In the genomic region with DNA sequence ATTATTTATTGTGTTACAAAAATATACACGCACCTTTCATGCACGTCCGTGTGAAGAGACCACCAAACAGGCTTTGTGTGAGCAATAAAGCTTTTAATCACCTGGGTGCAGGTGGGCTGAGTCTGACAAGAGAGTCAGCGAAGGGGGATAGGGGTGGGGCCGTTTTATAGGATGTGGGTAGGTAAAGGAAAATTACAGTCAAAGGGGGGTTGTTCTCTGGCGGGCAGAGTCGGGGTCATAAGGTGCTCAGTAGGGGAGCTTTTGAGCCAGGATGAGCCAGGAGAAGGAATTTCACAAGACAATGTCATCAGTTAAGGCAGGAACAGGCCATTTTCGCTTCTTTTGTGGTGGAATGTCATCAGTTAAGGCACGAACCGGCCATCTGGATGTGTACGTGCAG, we compare ENCODE assay signal across 13 cellular contexts. TPM values are rescaled to one million over a fixed set of nuclear protein-coding genes. Genes with fewer than 3 reads are reported as not detected.
DNase-seq lines count a peak whose midpoint lies in the region; ATAC-seq and TF ChIP-seq lines count a peak whose summit lies in the region.
"Not testable (repeated sequence)": the region's sequence is repeated elsewhere in the genome, so short reads cannot be mapped to it uniquely, and the experiment has no call there.
"Had no signal": no experiment of that assay in that cellular context is flagged by ENCODE, and none has a peak within 500 bp of the region (broad histone marks: within the 10 kb centered on the region; RNA-seq: fewer than 3 reads in every experiment).

No MANE protein-coding gene starts in this region.

- peak overlapping the region; percentile 63 for H3K4me3 ChIP-seq in CD8-positive, alpha-beta memory T cell (ENCODE audit: low read length)
- H3K4me3 ChIP-seq in HUES64 (ENCODE audit: low read length) (peak overlapping the region; percentile 85), hepatocyte (peak overlapping the region; percentile 74)

- H3K27ac ChIP-seq in CD8-positive, alpha-beta memory T cell (ENCODE audit: low read depth, low read length) = peak overlapping the region; percentile 72
- H3K27ac ChIP-seq in HUES64 (ENCODE audit: low read depth, low read length) (peak overlapping the region; percentile 91; the same call in 1 of the 2 replicates), hepatocyte (peak overlapping the region; percentile 88)

- not testable (repeated sequence) for H3K27me3 ChIP-seq in CD8-positive, alpha-beta memory T cell (ENCODE audit: insufficient read depth, low read length, poor library complexity, severe bottlenecking); HUES64 (ENCODE audit: insufficient read depth, low read length); hepatocyte

- peak overlapping the region in 3 of 8 donors; percentile 74 to 81 (median 77) for H3K27ac Mint-ChIP-seq in CD8-positive, alpha-beta memory T cell
- peak overlapping the region; percentile 37 for H3K27ac Mint-ChIP-seq in T-helper 17 cell
- peak overlapping the region; percentile 60 for H3K27ac Mint-ChIP-seq in activated naive CD4-positive, alpha-beta T cell treated with anti-CD3 and anti-CD28 coated beads for 36 hours
- not testable (repeated sequence) for H3K27ac Mint-ChIP-seq in dendritic cell treated with granulocyte-macrophage colony-stimulating factor and Interleukin-4, amounts not matched to agents 40 ng/mL and 50 ng/mL, for 4 days; stimulated activated naive CD8-positive, alpha-beta T cell treated with anti-CD3 and anti-CD28 coated beads, Interleukin-15, amount 100 ng/mL, for 72 hours
- peak overlapping the region; percentile 75 to 83 for H3K27ac Mint-ChIP-seq in natural killer cell

- not testable (repeated sequence) for H4K20me1 ChIP-seq in hepatocyte (ENCODE audit: insufficient read depth, poor library complexity, severe bottlenecking)

- ATAC-seq in T-helper 17 cell; natural killer cell; stimulated activated naive CD8-positive, alpha-beta T cell treated with anti-CD3 and anti-CD28 coated beads, Interleukin-15, amount 100 ng/mL, for 72 hours: not testable (repeated sequence)

- H3K36me3 ChIP-seq in CD8-positive, alpha-beta memory T cell (ENCODE audit: insufficient read depth, low read length); hepatocyte (replicated peaks; ENCODE audit: insufficient read depth, low read depth): not testable (repeated sequence)
- H3K36me3 ChIP-seq in HUES64 (ENCODE audit: insufficient read depth, low read length) = peaks cover 28% of the 10 kb centered on the region

- peaks cover 16% of the 10 kb centered on the region for H3K79me2 ChIP-seq in hepatocyte

- intact Hi-C loops in activated naive CD4-positive, alpha-beta T cell treated with anti-CD3 and anti-CD28 coated beads for 36 hours (cut with micrococcal nuclease) = loop anchor here (2.0 to 10.0 kb wide), 3 partner anchors 56 to 1388 kb away; a partner anchor contains a TSS
- intact Hi-C loops in dendritic cell treated with granulocyte-macrophage colony-stimulating factor and Interleukin-4, amounts not matched to agents 40 ng/mL and 50 ng/mL, for 4 days (cut with micrococcal nuclease) = not testable (repeated sequence)
- intact Hi-C loops in natural killer cell (cut with micrococcal nuclease) = loop anchor here (5.0 kb wide), 1 partner anchor 51 kb away; no protein-coding TSS in a partner anchor

- not testable (repeated sequence) for H3K9me2 ChIP-seq in hepatocyte (replicated peaks; ENCODE audit: insufficient read depth)

- peak overlapping the region; percentile 68 for H3K9ac ChIP-seq in HUES64 (ENCODE audit: low read depth, low read length)

- H2AFZ ChIP-seq in hepatocyte = not testable (repeated sequence)

- H3K9me3 ChIP-seq in CD8-positive, alpha-beta memory T cell (ENCODE audit: low read length) = peaks cover 19% of the 10 kb centered on the region
- not testable (repeated sequence) for H3K9me3 ChIP-seq in HUES64 (ENCODE audit: insufficient read depth, low read depth, low read length); T-helper 17 cell (ENCODE audit: control insufficient read depth, low read length, poor library complexity, severe bottlenecking); hepatocyte (ENCODE audit: low read depth)

- CTCF ChIA-PET in CD8-positive, alpha-beta memory T cell (lab: Charles Lee) = not testable (repeated sequence)
- CTCF ChIA-PET in activated naive CD4-positive, alpha-beta T cell treated with anti-CD3 and anti-CD28 coated beads for 36 hours (lab: Charles Lee) = interaction anchor here (0.7 kb wide), 1 partner anchor 1202 kb away, joined by 3 read pairs; no protein-coding TSS in a partner anchor

- peaks cover 6 to 19% of the 10 kb centered on the region in 2 donors for H3K27me3 Mint-ChIP-seq in CD8-positive, alpha-beta memory T cell
- not testable (repeated sequence) for H3K27me3 Mint-ChIP-seq in T-helper 17 cell; natural killer cell (ENCODE audit: low read depth in 2 of 2)
- H3K27me3 Mint-ChIP-seq in activated naive CD4-positive, alpha-beta T cell treated with anti-CD3 and anti-CD28 coated beads for 36 hours (ENCODE audit: low read depth) = peaks cover 17% of the 10 kb centered on the region
- H3K27me3 Mint-ChIP-seq in dendritic cell treated with granulocyte-macrophage colony-stimulating factor and Interleukin-4, amounts not matched to agents 40 ng/mL and 50 ng/mL, for 4 days = peaks cover 39% of the 10 kb centered on the region
- peaks cover 16% of the 10 kb centered on the region for H3K27me3 Mint-ChIP-seq in stimulated activated naive CD8-positive, alpha-beta T cell treated with anti-CD3 and anti-CD28 coated beads, Interleukin-15, amount 100 ng/mL, for 72 hours

- peaks cover 16 to 47% (median 38%) of the 10 kb centered on the region in 3 donors for H3K36me3 Mint-ChIP-seq in CD8-positive, alpha-beta memory T cell
- H3K36me3 Mint-ChIP-seq in T-helper 17 cell (ENCODE audit: low read depth); natural killer cell: not testable (repeated sequence)
- H3K36me3 Mint-ChIP-seq in activated naive CD4-positive, alpha-beta T cell treated with anti-CD3 and anti-CD28 coated beads for 36 hours (ENCODE audit: low read depth) = peaks cover 48% of the 10 kb centered on the region
- H3K36me3 Mint-ChIP-seq in dendritic cell treated with granulocyte-macrophage colony-stimulating factor and Interleukin-4, amounts not matched to agents 40 ng/mL and 50 ng/mL, for 4 days (ENCODE audit: low read depth) = peaks cover 28% of the 10 kb centered on the region

- H3K4me2 ChIP-seq in hepatocyte = peak overlapping the region; percentile 78

- POLR2A ChIA-PET in CD8-positive, alpha-beta memory T cell (lab: Charles Lee) = not testable (repeated sequence)

- peaks cover 31 to 47% (median 36%) of the 10 kb centered on the region in 3 donors for H3K4me1 Mint-ChIP-seq in CD8-positive, alpha-beta memory T cell
- H3K4me1 Mint-ChIP-seq in T-helper 17 cell = not testable (repeated sequence)
- peaks cover 23% of the 10 kb centered on the region for H3K4me1 Mint-ChIP-seq in activated naive CD4-positive, alpha-beta T cell treated with anti-CD3 and anti-CD28 coated beads for 36 hours (ENCODE audit: low read depth)
- peaks cover 35% of the 10 kb centered on the region for H3K4me1 Mint-ChIP-seq in dendritic cell treated with granulocyte-macrophage colony-stimulating factor and Interleukin-4, amounts not matched to agents 40 ng/mL and 50 ng/mL, for 4 days (ENCODE audit: low read depth)
- H3K4me1 Mint-ChIP-seq in natural killer cell = peaks cover 46 to 50% of the 10 kb centered on the region in 2 donors
- peaks cover 22% of the 10 kb centered on the region for H3K4me1 Mint-ChIP-seq in stimulated activated naive CD8-positive, alpha-beta T cell treated with anti-CD3 and anti-CD28 coated beads, Interleukin-15, amount 100 ng/mL, for 72 hours

- 1% methylated on average over 11 of the region's 11 CpGs for whole genome bisulfite sequencing in HUES64
- WGBS in hepatocyte (ENCODE audit: low lambda C conversion rate, missing lambda C conversion rate) = 34% methylated on average over 10 of the region's 11 CpGs

- DNase-seq in CD8-positive, alpha-beta memory T cell; T-helper 17 cell; activated naive CD4-positive, alpha-beta T cell treated with anti-CD3 and anti-CD28 coated beads for 36 hours; hepatocyte (ENCODE audit: low spot score); natural killer cell; stimulated activated naive CD8-positive, alpha-beta T cell treated with anti-CD3 and anti-CD28 coated beads, Interleukin-15, amount 100 ng/mL, for 72 hours: not testable (repeated sequence)

- H3K4me3 Mint-ChIP-seq in CD8-positive, alpha-beta memory T cell = peak overlapping the region in 6 of 7 donors; percentile 32 to 74 (median 56)
- not testable (repeated sequence) for H3K4me3 Mint-ChIP-seq in T-helper 17 cell
- H3K4me3 Mint-ChIP-seq in activated naive CD4-positive, alpha-beta T cell treated with anti-CD3 and anti-CD28 coated beads for 36 hours = peak overlapping the region; percentile 56
- peak overlapping the region; percentile 11 for H3K4me3 Mint-ChIP-seq in dendritic cell treated with granulocyte-macrophage colony-stimulating factor and Interleukin-4, amounts not matched to agents 40 ng/mL and 50 ng/mL, for 4 days
- peak overlapping the region; percentile 84 for H3K4me3 Mint-ChIP-seq in natural killer cell
- peak overlapping the region; percentile 50 to 81 for H3K4me3 Mint-ChIP-seq in stimulated activated naive CD8-positive, alpha-beta T cell treated with anti-CD3 and anti-CD28 coated beads, Interleukin-15, amount 100 ng/mL, for 72 hours

- H3K4me1 ChIP-seq in CD8-positive, alpha-beta memory T cell (ENCODE audit: insufficient read depth, low read length) = peaks cover 13% of the 10 kb centered on the region
- H3K4me1 ChIP-seq in HUES64 (ENCODE audit: insufficient read depth, low read length); hepatocyte (ENCODE audit: insufficient read depth): not testable (repeated sequence)

- peaks cover 9 to 69% (median 36%) of the 10 kb centered on the region in 5 donors for H3K9me3 Mint-ChIP-seq in CD8-positive, alpha-beta memory T cell
- peaks cover 41% of the 10 kb centered on the region for H3K9me3 Mint-ChIP-seq in activated naive CD4-positive, alpha-beta T cell treated with anti-CD3 and anti-CD28 coated beads for 36 hours
- H3K9me3 Mint-ChIP-seq in dendritic cell treated with granulocyte-macrophage colony-stimulating factor and Interleukin-4, amounts not matched to agents 40 ng/mL and 50 ng/mL, for 4 days = peaks cover 49% of the 10 kb centered on the region
- H3K9me3 Mint-ChIP-seq in natural killer cell = not testable (repeated sequence)
- H3K9me3 Mint-ChIP-seq in stimulated activated naive CD8-positive, alpha-beta T cell treated with anti-CD3 and anti-CD28 coated beads, Interleukin-15, amount 100 ng/mL, for 72 hours = peaks cover 53 to 69% of the 10 kb centered on the region in 2 donors

- not testable (repeated sequence) for TF ChIP-seq CTCF in hepatocyte (IDR thresholded peaks at IDR 0.05; ENCODE audit: poor library complexity); natural killer cell (IDR thresholded peaks at IDR 0.05)

RNA-seq across cellular contexts. Expression of a gene that starts 31.3 kb away (rescaled TPM):
- total RNA-seq in CD8-positive, alpha-beta memory T cell = not detected
- 0.21 TPM for polyA plus RNA-seq in CD8-positive, alpha-beta memory T cell
- polyA plus RNA-seq in HUES64 (2013, experiment 1 of 2) = 0.10 TPM
- polyA plus RNA-seq in HUES64 (2013, experiment 2 of 2) = not detected
- total RNA-seq in T-helper 17 cell = 10 to 100 TPM in 1 of 2 donors, 1 to 10 TPM in 1; 1.8 to 22.1 TPM
- not detected for total RNA-seq in activated naive CD4-positive, alpha-beta T cell treated with anti-CD3 and anti-CD28 coated beads for 36 hours
- 0.07 TPM in 1 of 2 replicates, not detected in the other for total RNA-seq in hepatocyte
- 0.24 and 0.93 TPM in 2 replicates for polyA plus RNA-seq in hepatocyte
- total RNA-seq in natural killer cell = 1 to 10 TPM in 2 of 3 donors, under 1 TPM in 1; 0.95 to 3.3 (median 2.3) TPM
- total RNA-seq: LHCN-M2, SJSA1, subcutaneous adipose tissue had no signal

RNA-seq across cellular contexts. Expression of a gene that starts 40.6 kb away (rescaled TPM):
- 10 to 100 TPM; 10.2 to 12.7 TPM for total RNA-seq in CD8-positive, alpha-beta memory T cell
- polyA plus RNA-seq in CD8-positive, alpha-beta memory T cell = 5.6 TPM
- 110 TPM for polyA plus RNA-seq in HUES64 (2013, experiment 1 of 2)
- polyA plus RNA-seq in HUES64 (2013, experiment 2 of 2) = 118 TPM
- total RNA-seq in T-helper 17 cell (1 to 10 TPM; 3.0 to 4.6 TPM), hepatocyte (37.1 and 40.2 TPM in 2 replicates), natural killer cell (10 to 100 TPM; 30.2 to 71.2 (median 42.6) TPM)
- 1 to 10 TPM; 5.5 TPM for total RNA-seq in activated naive CD4-positive, alpha-beta T cell treated with anti-CD3 and anti-CD28 coated beads for 36 hours
- 16.5 and 22.1 TPM in 2 replicates for polyA plus RNA-seq in hepatocyte
- total RNA-seq: LHCN-M2, SJSA1 had no signal

RNA-seq across cellular contexts. Expression of a gene that starts 56.2 kb away (rescaled TPM):
- total RNA-seq in CD8-positive, alpha-beta memory T cell = 10 to 100 TPM; 21.4 to 22.2 TPM
- 15.8 TPM for polyA plus RNA-seq in CD8-positive, alpha-beta memory T cell
- polyA plus RNA-seq in HUES64 (2013, experiment 1 of 2) = 7.5 TPM
- 6.0 TPM for polyA plus RNA-seq in HUES64 (2013, experiment 2 of 2)
- total RNA-seq in T-helper 17 cell (10 to 100 TPM; 11.3 to 12.9 TPM), hepatocyte (14.5 and 17.3 TPM in 2 replicates), natural killer cell (10 to 100 TPM; 18.2 to 25.3 (median 19.3) TPM)
- 1 to 10 TPM; 8.7 to 8.9 TPM for total RNA-seq in activated naive CD4-positive, alpha-beta T cell treated with anti-CD3 and anti-CD28 coated beads for 36 hours
- polyA plus RNA-seq in hepatocyte = 17.7 and 21.9 TPM in 2 replicates

RNA-seq across cellular contexts. Expression of a gene that starts 59.5 kb away (rescaled TPM):
- total RNA-seq in CD8-positive, alpha-beta memory T cell = not detected
- polyA plus RNA-seq in CD8-positive, alpha-beta memory T cell = not detected
- 0.40 TPM for polyA plus RNA-seq in HUES64 (2013, experiment 1 of 2)
- 0.44 TPM for polyA plus RNA-seq in HUES64 (2013, experiment 2 of 2)
- total RNA-seq in T-helper 17 cell = not detected
- not detected for total RNA-seq in activated naive CD4-positive, alpha-beta T cell treated with anti-CD3 and anti-CD28 coated beads for 36 hours
- total RNA-seq in hepatocyte = not detected in 2 replicates
- not detected in 2 replicates for polyA plus RNA-seq in hepatocyte
- total RNA-seq in natural killer cell = not detected
- total RNA-seq: LHCN-M2, occipital lobe, right lobe of liver, SJSA1, subcutaneous adipose tissue had no signal
